In the genomic region with DNA sequence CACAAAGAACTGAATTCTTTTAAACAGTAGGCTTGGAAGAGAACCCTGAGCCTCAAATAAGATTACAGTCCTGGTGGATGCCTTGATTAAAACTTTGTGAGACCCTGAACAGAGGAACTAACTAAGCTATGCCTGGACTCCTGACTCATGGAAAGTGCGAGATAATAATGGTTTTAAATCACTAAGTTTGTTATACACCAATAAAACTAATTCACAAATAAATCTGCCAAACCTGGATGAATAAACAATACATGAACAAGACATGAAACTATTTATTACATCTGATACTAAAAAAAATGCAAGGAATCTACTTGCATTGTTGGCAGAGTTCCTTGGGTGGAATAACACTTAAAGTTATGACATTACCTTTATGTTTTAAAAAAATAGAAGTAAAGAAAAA, we compare ENCODE assay signal across 22 cellular contexts.
"Had no signal": no experiment of that assay in that cellular context is flagged by ENCODE, and none has a peak within 500 bp of the region (broad histone marks: within the 10 kb centered on the region; RNA-seq: fewer than 3 reads in every experiment).

No MANE protein-coding gene starts in this region.

- ATAC-seq: activated CD8-positive, alpha-beta T cell treated with anti-CD3 and anti-CD28 coated beads for 36 hours; activated T-cell treated with anti-CD3 and anti-CD28 coated beads, Interleukin-2, amount 50 U/mL, for 4 hours; gastroesophageal sphincter; heart right ventricle; left cardiac atrium had no signal

- H3K27ac Mint-ChIP-seq: activated B cell treated with CpG ODN at 0.5 μM for 24 hours; activated CD8-positive, alpha-beta T cell treated with anti-CD3 and anti-CD28 coated beads for 36 hours; activated naive CD4-positive, alpha-beta T cell treated with anti-CD3 and anti-CD28 coated beads, Interleukin-2, amount 50 U/mL, for 24 hours; dendritic cell treated with granulocyte-macrophage colony-stimulating factor and Interleukin-4, amounts not matched to agents 40 ng/mL and 50 ng/mL, for 4 days; naive B cell had no signal

- H3K4me1 ChIP-seq: gastroesophageal sphincter, heart right ventricle, tibial artery, uterus had no signal

- H3K9me3 Mint-ChIP-seq: activated B cell treated with CpG ODN at 0.5 μM for 24 hours; activated naive CD4-positive, alpha-beta T cell treated with anti-CD3 and anti-CD28 coated beads, Interleukin-2, amount 50 U/mL, for 24 hours; dendritic cell treated with granulocyte-macrophage colony-stimulating factor and Interleukin-4, amounts not matched to agents 40 ng/mL and 50 ng/mL, for 4 days had no signal

- H3K27me3 Mint-ChIP-seq: activated B cell treated with CpG ODN at 0.5 μM for 24 hours; activated CD8-positive, alpha-beta T cell treated with anti-CD3 and anti-CD28 coated beads for 36 hours; activated naive CD4-positive, alpha-beta T cell treated with anti-CD3 and anti-CD28 coated beads, Interleukin-2, amount 50 U/mL, for 24 hours; dendritic cell treated with granulocyte-macrophage colony-stimulating factor and Interleukin-4, amounts not matched to agents 40 ng/mL and 50 ng/mL, for 4 days; naive B cell had no signal

- H3K4me3 Mint-ChIP-seq: activated B cell treated with CpG ODN at 0.5 μM for 24 hours; activated CD8-positive, alpha-beta T cell treated with anti-CD3 and anti-CD28 coated beads for 36 hours; activated naive CD4-positive, alpha-beta T cell treated with anti-CD3 and anti-CD28 coated beads, Interleukin-2, amount 50 U/mL, for 24 hours; activated T-cell treated with anti-CD3 and anti-CD28 coated beads, Interleukin-2, amount 50 U/mL, for 4 hours; dendritic cell treated with granulocyte-macrophage colony-stimulating factor and Interleukin-4, amounts not matched to agents 40 ng/mL and 50 ng/mL, for 4 days had no signal

- H3K27me3 ChIP-seq: brain microvascular endothelial cell, gastroesophageal sphincter, heart right ventricle, tibial artery, uterus had no signal

- H3K4me3 ChIP-seq: gastroesophageal sphincter, heart right ventricle, lung, tibial artery, uterus had no signal

- H3K27ac ChIP-seq: brain microvascular endothelial cell, gastroesophageal sphincter, heart right ventricle, tibial artery, uterus had no signal

- H3K9me3 ChIP-seq: gastroesophageal sphincter, tibial artery, uterus had no signal

- H3K4me1 Mint-ChIP-seq: activated B cell treated with CpG ODN at 0.5 μM for 24 hours; activated naive CD4-positive, alpha-beta T cell treated with anti-CD3 and anti-CD28 coated beads, Interleukin-2, amount 50 U/mL, for 24 hours; naive B cell had no signal

- H3K36me3 ChIP-seq: brain microvascular endothelial cell, gastroesophageal sphincter, heart right ventricle, tibial artery, uterus had no signal

- DNase-seq: activated B cell treated with CpG ODN at 0.5 μM for 24 hours; activated CD4-positive, alpha-beta T cell treated with anti-CD3 and anti-CD28 coated beads for 48 hours; activated CD8-positive, alpha-beta T cell treated with anti-CD3 and anti-CD28 coated beads for 36 hours; activated effector memory CD4-positive, alpha-beta T cell treated with Interleukin-2 at 50 U/mL for 16 hours; activated T-cell treated with anti-CD3 and anti-CD28 coated beads, Interleukin-2, amount 50 U/mL, for 4 hours; amniotic stem cell; brain microvascular endothelial cell; cerebellar nuclear complex; effector memory CD4-positive, alpha-beta T cell; heart right ventricle; left cardiac atrium; midbrain; naive B cell; posterior cingulate gyrus; stimulated activated CD4-positive, alpha-beta T cell treated with anti-CD3 and anti-CD28 coated beads, Interleukin-2, amount 100 ng/mL, for 48 hours; stimulated activated naive CD4-positive, alpha-beta T cell; tibial artery; uterus had no signal
